Comparison of ENCODE assay signal across 12 cellular contexts in the genomic region with DNA sequence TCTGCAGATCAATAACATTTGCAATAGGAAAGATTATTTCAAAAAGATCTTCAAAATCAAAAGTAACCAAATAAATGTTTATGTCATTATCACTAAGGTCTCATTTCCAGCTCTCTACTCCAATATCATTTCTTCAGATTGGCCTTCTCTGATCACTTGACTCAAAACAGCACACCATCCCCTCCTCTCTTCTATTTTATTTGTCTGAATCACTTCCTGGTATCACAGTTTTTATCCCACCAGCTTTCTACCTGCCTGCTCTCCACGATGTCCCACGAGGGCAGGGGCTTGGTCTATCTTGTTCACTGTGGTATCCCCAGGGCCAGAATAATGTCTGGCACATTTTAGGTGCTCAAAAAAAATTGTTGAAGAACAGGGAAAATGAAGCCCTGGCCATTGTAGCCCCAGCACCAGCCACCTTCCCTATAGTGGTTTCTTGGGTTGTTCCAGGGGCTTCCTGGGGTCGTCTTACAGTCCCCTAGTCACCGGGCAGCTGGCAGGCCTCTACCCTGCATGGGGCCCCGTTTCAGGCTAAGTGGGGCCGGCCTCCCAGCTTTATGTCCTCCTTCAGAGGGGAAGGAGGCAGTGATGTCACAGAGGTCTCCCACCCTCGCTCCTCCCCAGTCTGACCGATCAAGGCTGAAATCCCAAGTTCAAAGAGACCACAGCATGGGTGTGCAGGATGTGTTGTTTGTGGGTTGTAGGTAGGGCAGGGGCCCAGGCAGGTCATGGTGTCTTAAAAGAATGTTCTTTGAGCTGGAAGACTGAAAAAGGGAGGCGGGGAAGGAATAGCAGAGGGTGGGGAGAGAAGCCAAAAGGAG. TPM values are rescaled to one million over a fixed set of nuclear protein-coding genes. Genes with fewer than 3 reads are reported as not detected.
DNase-seq lines count a peak whose midpoint lies in the region; ATAC-seq and TF ChIP-seq lines count a peak whose summit lies in the region.
"Had no signal": no experiment of that assay in that cellular context is flagged by ENCODE, and none has a peak within 500 bp of the region (broad histone marks: within the 10 kb centered on the region; RNA-seq: fewer than 3 reads in every experiment).

No MANE protein-coding gene starts in this region.

- ATAC-seq in GM23338 (peak; percentile 57), T-cell (replicated peaks in 1 of 4) (peak in 3 of 4 experiments; percentile 68 to 90 (median 73)), HG03378 (IDR thresholded peaks at IDR 0.05; ENCODE audit: unreplicated experiment) (no peak), HG02840 (IDR thresholded peaks at IDR 0.05; ENCODE audit: low FRiP score, unreplicated experiment) (no peak), HG03175 (IDR thresholded peaks at IDR 0.05; ENCODE audit: unreplicated experiment) (no peak)
- ATAC-seq: heart left ventricle had no signal

- H3K9me2 ChIP-seq in GM23338 (ENCODE audit: insufficient read depth), result no peaks in the 10 kb centered on the region

- no peaks in the 10 kb centered on the region for H3F3A ChIP-seq in GM23338 (replicated peaks; ENCODE audit: low read depth)

- H3K36me3 Mint-ChIP-seq in GM23338 (ENCODE audit: low read depth) (no peaks in the 10 kb centered on the region), T-cell (no peaks in the 10 kb centered on the region), osteocyte (ENCODE audit: unreplicated experiment) (no peaks in the 10 kb centered on the region)

- H3K4me1 Mint-ChIP-seq in GM23338, result peaks cover 9% of the 10 kb centered on the region; the same call in 2 of the 3 replicates
- H3K4me1 Mint-ChIP-seq in T-cell, result peaks cover 30 to 58% (median 42%) of the 10 kb centered on the region in 3 donors
- H3K4me1 Mint-ChIP-seq in osteocyte (ENCODE audit: unreplicated experiment), result peaks cover 27% of the 10 kb centered on the region

- no peak overlapping the region for H3K4me2 ChIP-seq in GM23338

- no peak overlapping the region for H3K27ac Mint-ChIP-seq in GM23338
- H3K27ac Mint-ChIP-seq in T-cell, result peak overlapping the region in 1 of 2 donors; percentile 36
- H3K27ac Mint-ChIP-seq in osteocyte (ENCODE audit: unreplicated experiment), result peak overlapping the region; percentile 52

- no peaks in the 10 kb centered on the region for H3K4me1 ChIP-seq in GM23338 (ENCODE audit: insufficient read depth)
- H3K4me1 ChIP-seq: heart left ventricle had no signal

- no peak for TF ChIP-seq CTCF in GM23338 (conservative IDR thresholded peaks at IDR 0.05; ENCODE audit: low read depth in 2 of 2)
- no peak for TF ChIP-seq CTCF in osteocyte (IDR thresholded peaks at IDR 0.05)

- H3K4me3 Mint-ChIP-seq in GM23338, result no peak overlapping the region
- peak overlapping the region; percentile 39 to 71 (median 58) for H3K4me3 Mint-ChIP-seq in T-cell
- H3K4me3 Mint-ChIP-seq in osteocyte (ENCODE audit: unreplicated experiment), result no peak overlapping the region

- no peak overlapping the region for H3K27ac ChIP-seq in GM23338 (ENCODE audit: low read depth)
- H3K27ac ChIP-seq: heart left ventricle had no signal

- CTCF ChIA-PET in T-cell (lab: Charles Lee), result no interaction called here

- no peak overlapping the region for H3K4me3 ChIP-seq in GM23338
- H3K4me3 ChIP-seq: heart left ventricle had no signal

- peak overlapping the region; percentile 72 for H2AFZ ChIP-seq in GM23338

- no peaks in the 10 kb centered on the region; the same call in 2 of the 3 replicates for H3K9me3 Mint-ChIP-seq in GM23338
- no peaks in the 10 kb centered on the region for H3K9me3 Mint-ChIP-seq in T-cell
- H3K9me3 Mint-ChIP-seq in osteocyte (ENCODE audit: unreplicated experiment), result no peaks in the 10 kb centered on the region

- H4K20me1 ChIP-seq in GM23338 (replicated peaks; ENCODE audit: insufficient read depth), result no peaks in the 10 kb centered on the region

- H3K79me2 ChIP-seq in GM23338 (replicated peaks; ENCODE audit: insufficient read depth), result no peaks in the 10 kb centered on the region

- H3K27me3 Mint-ChIP-seq in GM23338 (ENCODE audit: insufficient read depth, low read depth, poor library complexity) (peaks cover 2% of the 10 kb centered on the region), T-cell (peaks cover 16 to 32% of the 10 kb centered on the region in 2 donors), osteocyte (ENCODE audit: unreplicated experiment) (no peaks in the 10 kb centered on the region)

- no peaks in the 10 kb centered on the region for H3K27me3 ChIP-seq in GM23338 (ENCODE audit: insufficient read depth)

- POLR2A ChIA-PET in T-cell (lab: Charles Lee), result interaction anchor here in 1 of 2 donors (0.6 kb wide), 1 partner anchor 207 kb away, joined by 3 read pairs; no protein-coding TSS in a partner anchor

- DNase-seq in GM23338 (ENCODE audit: low spot score), result no peak
- DNase-seq in T-cell, result peak in 11 of 34 experiments; percentile 2 to 23 (median 9)
- DNase-seq in central memory CD4-positive, alpha-beta T cell, result peak; percentile 40
- no peak for DNase-seq in osteocyte (ENCODE audit: extremely low spot score, unreplicated experiment)
- no peak for DNase-seq in NCI-H446 (lab: John Stamatoyannopoulos, UW)
- DNase-seq: GOT3, heart left ventricle, NCI-H1092 had no signal

- no peaks in the 10 kb centered on the region for H3K36me3 ChIP-seq in GM23338 (ENCODE audit: insufficient read depth)
- H3K36me3 ChIP-seq: heart left ventricle had no signal

TF ChIP-seq in GM23338, 12 proteins besides CTCF, POLR2A, EP300 and RAD21 (continues in another document):
- TF ChIP-seq JUNB (IDR thresholded peaks at IDR 0.05; ENCODE audit: unreplicated experiment) (no peak), STAT1 (IDR thresholded peaks at IDR 0.05; ENCODE audit: unreplicated experiment) (no peak), ZNF114 (CRISPR knock-in tag; IDR thresholded peaks at IDR 0.05) (no peak), ZNF331 (CRISPR knock-in tag; IDR thresholded peaks at IDR 0.05; ENCODE audit: low read depth) (no peak), CREB1 (CRISPR knock-in tag; IDR thresholded peaks at IDR 0.05; ENCODE audit: low read depth) (no peak), EZH2 (IDR thresholded peaks at IDR 0.05; ENCODE audit: low read depth, unreplicated experiment) (no peak)
- TF ChIP-seq, protein P1, sequence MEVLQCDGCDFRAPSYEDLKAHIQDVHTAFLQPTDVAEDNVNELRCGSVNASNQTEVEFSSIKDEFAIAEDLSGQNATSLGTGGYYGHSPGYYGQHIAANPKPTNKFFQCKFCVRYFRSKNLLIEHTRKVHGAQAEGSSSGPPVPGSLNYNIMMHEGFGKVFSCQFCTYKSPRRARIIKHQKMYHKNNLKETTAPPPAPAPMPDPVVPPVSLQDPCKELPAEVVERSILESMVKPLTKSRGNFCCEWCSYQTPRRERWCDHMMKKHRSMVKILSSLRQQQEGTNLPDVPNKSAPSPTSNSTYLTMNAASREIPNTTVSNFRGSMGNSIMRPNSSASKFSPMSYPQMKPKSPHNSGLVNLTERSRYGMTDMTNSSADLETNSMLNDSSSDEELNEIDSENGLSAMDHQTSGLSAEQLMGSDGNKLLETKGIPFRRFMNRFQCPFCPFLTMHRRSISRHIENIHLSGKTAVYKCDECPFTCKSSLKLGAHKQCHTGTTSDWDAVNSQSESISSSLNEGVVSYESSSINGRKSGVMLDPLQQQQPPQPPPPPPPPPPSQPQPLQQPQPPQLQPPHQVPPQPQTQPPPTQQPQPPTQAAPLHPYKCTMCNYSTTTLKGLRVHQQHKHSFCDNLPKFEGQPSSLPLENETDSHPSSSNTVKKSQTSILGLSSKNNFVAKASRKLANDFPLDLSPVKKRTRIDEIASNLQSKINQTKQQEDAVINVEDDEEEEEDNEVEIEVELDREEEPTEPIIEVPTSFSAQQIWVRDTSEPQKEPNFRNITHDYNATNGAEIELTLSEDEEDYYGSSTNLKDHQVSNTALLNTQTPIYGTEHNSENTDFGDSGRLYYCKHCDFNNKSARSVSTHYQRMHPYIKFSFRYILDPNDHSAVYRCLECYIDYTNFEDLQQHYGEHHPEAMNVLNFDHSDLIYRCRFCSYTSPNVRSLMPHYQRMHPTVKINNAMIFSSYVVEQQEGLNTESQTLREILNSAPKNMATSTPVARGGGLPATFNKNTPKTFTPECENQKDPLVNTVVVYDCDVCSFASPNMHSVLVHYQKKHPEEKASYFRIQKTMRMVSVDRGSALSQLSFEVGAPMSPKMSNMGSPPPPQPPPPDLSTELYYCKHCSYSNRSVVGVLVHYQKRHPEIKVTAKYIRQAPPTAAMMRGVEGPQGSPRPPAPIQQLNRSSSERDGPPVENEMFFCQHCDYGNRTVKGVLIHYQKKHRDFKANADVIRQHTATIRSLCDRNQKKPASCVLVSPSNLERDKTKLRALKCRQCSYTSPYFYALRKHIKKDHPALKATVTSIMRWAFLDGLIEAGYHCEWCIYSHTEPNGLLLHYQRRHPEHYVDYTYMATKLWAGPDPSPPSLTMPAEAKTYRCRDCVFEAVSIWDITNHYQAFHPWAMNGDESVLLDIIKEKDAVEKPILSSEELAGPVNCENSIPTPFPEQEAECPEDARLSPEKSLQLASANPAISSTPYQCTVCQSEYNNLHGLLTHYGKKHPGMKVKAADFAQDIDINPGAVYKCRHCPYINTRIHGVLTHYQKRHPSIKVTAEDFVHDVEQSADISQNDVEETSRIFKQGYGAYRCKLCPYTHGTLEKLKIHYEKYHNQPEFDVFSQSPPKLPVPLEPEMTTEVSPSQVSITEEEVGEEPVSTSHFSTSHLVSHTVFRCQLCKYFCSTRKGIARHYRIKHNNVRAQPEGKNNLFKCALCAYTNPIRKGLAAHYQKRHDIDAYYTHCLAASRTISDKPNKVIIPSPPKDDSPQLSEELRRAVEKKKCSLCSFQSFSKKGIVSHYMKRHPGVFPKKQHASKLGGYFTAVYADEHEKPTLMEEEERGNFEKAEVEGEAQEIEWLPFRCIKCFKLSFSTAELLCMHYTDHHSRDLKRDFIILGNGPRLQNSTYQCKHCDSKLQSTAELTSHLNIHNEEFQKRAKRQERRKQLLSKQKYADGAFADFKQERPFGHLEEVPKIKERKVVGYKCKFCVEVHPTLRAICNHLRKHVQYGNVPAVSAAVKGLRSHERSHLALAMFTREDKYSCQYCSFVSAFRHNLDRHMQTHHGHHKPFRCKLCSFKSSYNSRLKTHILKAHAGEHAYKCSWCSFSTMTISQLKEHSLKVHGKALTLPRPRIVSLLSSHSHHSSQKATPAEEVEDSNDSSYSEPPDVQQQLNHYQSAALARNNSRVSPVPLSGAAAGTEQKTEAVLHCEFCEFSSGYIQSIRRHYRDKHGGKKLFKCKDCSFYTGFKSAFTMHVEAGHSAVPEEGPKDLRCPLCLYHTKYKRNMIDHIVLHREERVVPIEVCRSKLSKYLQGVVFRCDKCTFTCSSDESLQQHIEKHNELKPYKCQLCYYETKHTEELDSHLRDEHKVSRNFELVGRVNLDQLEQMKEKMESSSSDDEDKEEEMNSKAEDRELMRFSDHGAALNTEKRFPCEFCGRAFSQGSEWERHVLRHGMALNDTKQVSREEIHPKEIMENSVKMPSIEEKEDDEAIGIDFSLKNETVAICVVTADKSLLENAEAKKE (CRISPR knock-in tag; IDR thresholded peaks at IDR 0.05), result no peak

RNA-seq across cellular contexts. Expression of a gene that starts 3.5 kb away (rescaled TPM):
- 0.27 and 0.28 TPM in 2 replicates for total RNA-seq in GM23338 (2014; rRNA removed; shearing (Covaris generic))
- polyA plus RNA-seq in GM23338 (2016; fragmentation: Nextera tagmentation; extraction: Ambion mirVana), result 0.26 TPM in 2 replicates
- total RNA-seq in T-cell (not detected), osteocyte (1.2 and 1.7 TPM in 2 replicates)
- total RNA-seq: heart left ventricle; T-helper 2 cell treated with Interferon-gamma antibody and Interleukin-4, amounts not matched to agents 100 ng/mL and 5 ng/mL, for 36 hours had no signal

RNA-seq across cellular contexts. Expression of a gene that starts 47.5 kb away (rescaled TPM):
- 0.58 and 0.80 TPM in 2 replicates for total RNA-seq in GM23338 (2014; rRNA removed; shearing (Covaris generic))
- 0.21 and 0.37 TPM in 2 replicates for polyA plus RNA-seq in GM23338 (2016; fragmentation: Nextera tagmentation; extraction: Ambion mirVana)
- not detected for total RNA-seq in T-cell
- 0.39 and 0.73 TPM in 2 replicates for total RNA-seq in osteocyte
- total RNA-seq: heart left ventricle; T-helper 2 cell treated with Interferon-gamma antibody and Interleukin-4, amounts not matched to agents 100 ng/mL and 5 ng/mL, for 36 hours had no signal
- polyA plus RNA-seq: heart left ventricle had no signal

Comparison
In these comparisons a context has a peak if more than half of its experiments do, and no peak if none do; other contexts are left out.
1. ATAC-seq: peak in GM23338 (single experiment) and T-cell (3 of 4); none in HG03378 (single experiment), HG02840 (single experiment) and HG03175 (single experiment).
2. H3K4me3 Mint-ChIP-seq: peak in T-cell (3 of 3); none in GM23338 (single experiment) and osteocyte (single experiment).